In the genomic region with DNA sequence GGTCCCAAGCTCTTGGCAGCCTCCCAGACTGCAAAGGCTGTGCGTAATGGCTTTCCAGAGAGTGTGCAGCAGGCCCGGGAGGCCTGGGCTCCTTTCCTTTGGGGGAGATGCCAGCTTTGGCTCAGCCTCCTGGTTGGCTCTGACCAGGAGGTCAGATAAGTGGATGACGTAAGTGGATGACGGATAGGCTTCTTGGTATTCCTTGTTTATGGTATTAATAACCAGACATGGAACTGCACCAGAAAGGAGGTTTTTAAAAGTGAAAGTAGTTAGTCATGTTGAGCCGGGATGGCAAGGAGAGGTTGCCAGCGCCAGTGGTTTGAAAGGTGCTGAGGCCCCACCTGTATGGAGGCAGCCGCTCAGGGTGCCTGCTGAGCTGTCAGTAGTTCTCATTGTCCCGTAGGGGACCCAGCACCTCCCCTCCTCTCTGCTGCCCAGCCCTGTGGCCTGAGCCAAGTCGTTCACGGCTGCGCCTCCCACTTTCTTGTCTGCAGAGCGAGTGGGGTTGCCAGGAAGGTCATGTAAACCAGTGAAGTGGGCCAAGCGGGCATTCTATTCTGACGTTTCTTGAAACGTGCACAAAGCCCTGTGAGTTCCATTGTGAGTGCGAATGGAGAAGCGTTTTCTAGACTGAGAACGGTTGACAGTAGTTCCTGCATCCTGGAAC, we compare ENCODE assay signal across 8 cellular contexts. TPM values are rescaled to one million over a fixed set of nuclear protein-coding genes. Genes with fewer than 3 reads are reported as not detected.
DNase-seq lines count a peak whose midpoint lies in the region; ATAC-seq and TF ChIP-seq lines count a peak whose summit lies in the region.

No MANE protein-coding gene starts in this region.

- H3K36me3 Mint-ChIP-seq in activated naive CD4-positive, alpha-beta T cell treated with anti-CD3 and anti-CD28 coated beads, Interleukin-2, amount 50 U/mL, for 72 hours: no peaks in the 10 kb centered on the region

- H3K9me3 Mint-ChIP-seq in activated naive CD4-positive, alpha-beta T cell treated with anti-CD3 and anti-CD28 coated beads, Interleukin-2, amount 50 U/mL, for 72 hours: no peaks in the 10 kb centered on the region

- no peak for ATAC-seq in activated naive CD4-positive, alpha-beta T cell treated with anti-CD3 and anti-CD28 coated beads, Interleukin-2, amount 50 U/mL, for 72 hours
- ATAC-seq in GM18909 (IDR thresholded peaks at IDR 0.05; ENCODE audit: poor library complexity, unreplicated experiment) (no peak), HG03108 (IDR thresholded peaks at IDR 0.05; ENCODE audit: unreplicated experiment) (no peak)

- H3K27ac Mint-ChIP-seq in activated naive CD4-positive, alpha-beta T cell treated with anti-CD3 and anti-CD28 coated beads, Interleukin-2, amount 50 U/mL, for 72 hours: no peak overlapping the region

- no peak for TF ChIP-seq POLR2A in erythroblast (IDR thresholded peaks at IDR 0.05; ENCODE audit: low read length)

- DNase-seq in A172 (ENCODE audit: low spot score): peak; percentile 73
- DNase-seq in NCI-H2081 (lab: John Stamatoyannopoulos, UW): peak; percentile 80 to 89
- DNase-seq in cerebellar cortex (ENCODE audit: low spot score): peak; percentile 24
- peak; percentile 59 to 71 for DNase-seq in lung microvascular endothelial cell (ENCODE audit: low read depth in 2 of 2)
- DNase-seq in erythroblast (lab: John Stamatoyannopoulos, UW): no peak
- DNase-seq in activated naive CD4-positive, alpha-beta T cell treated with anti-CD3 and anti-CD28 coated beads, Interleukin-2, amount 50 U/mL, for 72 hours (ENCODE audit: low spot score in 2 of 2): no peak

RNA-seq across cellular contexts. Expression of a gene that starts 28.7 kb away (rescaled TPM):
- 2.3 and 3.4 TPM in 2 replicates for total RNA-seq in A172 (2014; rRNA removed; shearing (Covaris generic))
- total RNA-seq in lung microvascular endothelial cell: 3.9 and 24.2 TPM in 2 replicates
- not detected for total RNA-seq in activated naive CD4-positive, alpha-beta T cell treated with anti-CD3 and anti-CD28 coated beads, Interleukin-2, amount 50 U/mL, for 72 hours

Comparison
In these comparisons a context has a peak if more than half of its experiments do, and no peak if none do; other contexts are left out.
1. DNase-seq: peak in A172 (single experiment), NCI-H2081 (2 of 2), cerebellar cortex (single experiment) and lung microvascular endothelial cell (2 of 2); none in erythroblast (0 of 2) and activated naive CD4-positive, alpha-beta T cell treated with anti-CD3 and anti-CD28 coated beads, Interleukin-2, amount 50 U/mL, for 72 hours (0 of 2).